In genomic region chr2:43226955-43227829, GRCh38 we compare ENCODE assay signal across 8 cellular contexts. TPM values are rescaled to one million over a fixed set of nuclear protein-coding genes. Genes with fewer than 3 reads are reported as not detected.
DNase-seq lines count a peak whose midpoint lies in the region; ATAC-seq and TF ChIP-seq lines count a peak whose summit lies in the region.

No MANE protein-coding gene starts in this region.

- ATAC-seq in GM19467 (IDR thresholded peaks at IDR 0.05; ENCODE audit: unreplicated experiment), result peak; percentile 10
- peak; percentile 79 for ATAC-seq in Right ventricle myocardium inferior

- no peaks in the 10 kb centered on the region for H3K27me3 ChIP-seq in CD4-positive, alpha-beta memory T cell (ENCODE audit: insufficient read depth, low read length)
- no peaks in the 10 kb centered on the region for H3K27me3 ChIP-seq in Karpas-422 (ENCODE audit: low read length)
- no peaks in the 10 kb centered on the region for H3K27me3 ChIP-seq in SK-N-SH (ENCODE audit: insufficient read depth)
- H3K27me3 ChIP-seq in ovary, result no peaks in the 10 kb centered on the region
- no peaks in the 10 kb centered on the region for H3K27me3 ChIP-seq in tibial artery

- H3K27me3 Mint-ChIP-seq in CD4-positive, alpha-beta memory T cell, result peaks cover 0 to 2% of the 10 kb centered on the region in 2 donors
- no peaks in the 10 kb centered on the region for H3K27me3 Mint-ChIP-seq in activated naive CD8-positive, alpha-beta T cell treated with anti-CD3 and anti-CD28 coated beads for 36 hours

- peak overlapping the region; percentile 95 for H3K4me2 ChIP-seq in Karpas-422 (ENCODE audit: low read depth, low read length, poor library complexity, severe bottlenecking)
- H3K4me2 ChIP-seq in SK-N-SH, result peak overlapping the region; percentile 83

- H3K9me2 ChIP-seq in Karpas-422 (replicated peaks; ENCODE audit: insufficient read depth, low read length) (no peaks in the 10 kb centered on the region), SK-N-SH (no peaks in the 10 kb centered on the region)

- TF ChIP-seq CTCF in SK-N-SH (IDR thresholded peaks at IDR 0.05), result no peak
- peak; percentile 12 to 46 (median 40) for TF ChIP-seq CTCF in ovary (IDR thresholded peaks at IDR 0.05)
- TF ChIP-seq CTCF in tibial artery (IDR thresholded peaks at IDR 0.05), result peak; percentile 30 to 40

- H3K9me3 Mint-ChIP-seq in CD4-positive, alpha-beta memory T cell, result peaks cover 0 to 31% (median 2%) of the 10 kb centered on the region in 8 donors
- no peaks in the 10 kb centered on the region for H3K9me3 Mint-ChIP-seq in activated naive CD8-positive, alpha-beta T cell treated with anti-CD3 and anti-CD28 coated beads for 36 hours

- H3K4me1 ChIP-seq in CD4-positive, alpha-beta memory T cell (ENCODE audit: insufficient read depth, low read length), result peaks cover 26% of the 10 kb centered on the region
- H3K4me1 ChIP-seq in Karpas-422 (ENCODE audit: low read length) (peaks cover 70% of the 10 kb centered on the region), SK-N-SH (ENCODE audit: control insufficient read depth in 1 of 2, insufficient read depth in 2 of 2, low read depth in 1 of 2, low read length in 1 of 2) (peaks cover 15 to 47% of the 10 kb centered on the region in 2 experiments), ovary (ENCODE audit: insufficient read depth) (peaks cover 16% of the 10 kb centered on the region), tibial artery (peaks cover 0 to 32% (median 20%) of the 10 kb centered on the region in 4 donors)

- peak overlapping the region; percentile 67 to 88 for H3K4me3 ChIP-seq in CD4-positive, alpha-beta memory T cell (ENCODE audit: low read length in 2 of 2)
- H3K4me3 ChIP-seq in Karpas-422 (ENCODE audit: low read length) (peak overlapping the region; percentile 87), SK-N-SH (ENCODE audit: low read depth in 2 of 2, low read length in 1 of 2) (peak overlapping the region; percentile 95 to 97), ovary (peak overlapping the region; percentile 84), tibial artery (peak overlapping the region; percentile 87 to 89)

- intact Hi-C loops in CD4-positive, alpha-beta memory T cell (cut with micrococcal nuclease), result loop anchor here (5.0 kb wide), 3 partner anchors 370 to 770 kb away; partner anchors contain the start of genes LRPPRC and THADA
- intact Hi-C loops in Right ventricle myocardium inferior (cut with DNase I) (loop anchor here (2.0 kb wide), 5 partner anchors 68 to 280 kb away; no protein-coding TSS in a partner anchor), ovary (cut with DNase I) (loop anchor here (5.0 to 10.0 kb wide), 10 partner anchors 78 to 400 kb away; no protein-coding TSS in a partner anchor), tibial artery (cut with DNase I; ENCODE audit: low total_unique reads) (loop anchor here (2.0 to 10.0 kb wide), 5 partner anchors 152 to 310 kb away; no protein-coding TSS in a partner anchor)

- peaks cover 36 to 50% of the 10 kb centered on the region in 2 donors for H3K36me3 Mint-ChIP-seq in CD4-positive, alpha-beta memory T cell
- H3K36me3 Mint-ChIP-seq in activated naive CD8-positive, alpha-beta T cell treated with anti-CD3 and anti-CD28 coated beads for 36 hours, result peaks cover 27% of the 10 kb centered on the region

- peaks cover 16 to 39% (median 23%) of the 10 kb centered on the region in 4 donors for H3K4me1 Mint-ChIP-seq in CD4-positive, alpha-beta memory T cell
- H3K4me1 Mint-ChIP-seq in activated naive CD8-positive, alpha-beta T cell treated with anti-CD3 and anti-CD28 coated beads for 36 hours, result peaks cover 34% of the 10 kb centered on the region

- POLR2A ChIA-PET in CD4-positive, alpha-beta memory T cell (lab: Charles Lee; ENCODE audit: partially characterized antibody), result interaction anchor here (0.6 to 46.5 kb wide), 23 partner anchors 15 to 1086 kb away, joined by 3 to 6960 read pairs (median 4); partner anchors contain the start of gene THADA
- POLR2A ChIA-PET in SK-N-SH (lab: Yijun Ruan, JAX), result interaction anchor here (0.6 to 3.7 kb wide), 34 partner anchors 13 to 416 kb away, joined by 3 to 24 read pairs (median 4); partner anchors contain the start of gene THADA

- peaks cover 39% of the 10 kb centered on the region for H3K79me2 ChIP-seq in Karpas-422 (ENCODE audit: low read length)
- H3K79me2 ChIP-seq in SK-N-SH (ENCODE audit: insufficient read depth), result peaks cover 56% of the 10 kb centered on the region

- H3K4me3 Mint-ChIP-seq in CD4-positive, alpha-beta memory T cell, result peak overlapping the region; percentile 90 to 99 (median 94)
- H3K4me3 Mint-ChIP-seq in activated naive CD8-positive, alpha-beta T cell treated with anti-CD3 and anti-CD28 coated beads for 36 hours, result peak overlapping the region; percentile 87

- H3K9ac ChIP-seq in Karpas-422 (ENCODE audit: low read length) (peak overlapping the region; percentile 98), SK-N-SH (peak overlapping the region; percentile 96)

- CTCF ChIA-PET in CD4-positive, alpha-beta memory T cell (lab: Charles Lee; ENCODE audit: partially characterized antibody), result interaction anchor here (0.7 to 8.8 kb wide), 10 partner anchors 9 to 369 kb away, joined by 3 to 445 read pairs (median 6); partner anchors contain the start of gene THADA
- CTCF ChIA-PET in SK-N-SH (lab: Yijun Ruan, JAX), result interaction anchor here (0.7 to 16.3 kb wide), 56 partner anchors 9 to 414 kb away, joined by 3 to 299 read pairs (median 7); no protein-coding TSS in a partner anchor

- WGBS in SK-N-SH (ENCODE audit: low lambda C conversion rate), result 3% methylated on average over 33 of the region's 77 CpGs
- 0 to 1% (median 0%) methylated on average over 61 to 77 of the region's 77 CpGs for WGBS in ovary, 3 donors

- TF ChIP-seq EP300 in SK-N-SH (IDR thresholded peaks at IDR 0.05; ENCODE audit: borderline replicate concordance in 1 of 2, low read depth in 1 of 2, low read length in 1 of 2), result peak in 1 of 2 experiments; percentile 16; a peak in 1 of 4 replicates
- TF ChIP-seq EP300 in ovary (IDR thresholded peaks at IDR 0.05), result no peak

- no peaks in the 10 kb centered on the region for H3K9me3 ChIP-seq in CD4-positive, alpha-beta memory T cell (ENCODE audit: control insufficient read depth in 1 of 2, low read length in 2 of 2)
- H3K9me3 ChIP-seq in Karpas-422 (ENCODE audit: low read length), result no peaks in the 10 kb centered on the region
- H3K9me3 ChIP-seq in SK-N-SH, result no peaks in the 10 kb centered on the region
- H3K9me3 ChIP-seq in ovary, result no peaks in the 10 kb centered on the region
- no peaks in the 10 kb centered on the region for H3K9me3 ChIP-seq in tibial artery

- peak; percentile 59 to 75 (median 64) for DNase-seq in CD4-positive, alpha-beta memory T cell
- DNase-seq in Karpas-422 (peak; percentile 88), SK-N-SH (peak; percentile 91), Right ventricle myocardium inferior (ENCODE audit: missing footprints) (peak; percentile 97), ovary (peak; percentile 90 to 95 (median 93)), tibial artery (peak; percentile 97 to 99)
- DNase-seq in activated naive CD8-positive, alpha-beta T cell treated with anti-CD3 and anti-CD28 coated beads for 36 hours, result peak; percentile 71

- peak overlapping the region; percentile 91 to 98 (median 95) for H3K27ac Mint-ChIP-seq in CD4-positive, alpha-beta memory T cell
- H3K27ac Mint-ChIP-seq in activated naive CD8-positive, alpha-beta T cell treated with anti-CD3 and anti-CD28 coated beads for 36 hours, result peak overlapping the region; percentile 92

- peaks cover 34% of the 10 kb centered on the region for H3K36me3 ChIP-seq in CD4-positive, alpha-beta memory T cell (ENCODE audit: insufficient read depth, low read length)
- peaks cover 14% of the 10 kb centered on the region for H3K36me3 ChIP-seq in Karpas-422 (ENCODE audit: insufficient read depth, low read length)
- H3K36me3 ChIP-seq in SK-N-SH (replicated peaks in 1 of 2; ENCODE audit: control insufficient read depth in 1 of 2, insufficient read depth in 2 of 2, low read length in 1 of 2), result peaks cover 20 to 42% of the 10 kb centered on the region in 2 experiments
- H3K36me3 ChIP-seq in ovary, result no peaks in the 10 kb centered on the region
- H3K36me3 ChIP-seq in tibial artery, result peaks cover 32 to 57% (median 50%) of the 10 kb centered on the region in 3 donors

- peak; percentile 48 for TF ChIP-seq POLR2A in ovary (IDR thresholded peaks at IDR 0.05)

- H4K20me1 ChIP-seq in Karpas-422 (ENCODE audit: insufficient read depth, low read depth, low read length), result peaks cover 31% of the 10 kb centered on the region
- H4K20me1 ChIP-seq in SK-N-SH (ENCODE audit: insufficient read depth), result peaks cover 34% of the 10 kb centered on the region

- peak; percentile 51; the same call in 1 of the 2 replicates for TF ChIP-seq RAD21 in SK-N-SH (IDR thresholded peaks at IDR 0.05; ENCODE audit: low read length)

- H3K27ac ChIP-seq in CD4-positive, alpha-beta memory T cell (ENCODE audit: low read depth, low read length), result peak overlapping the region; percentile 90
- H3K27ac ChIP-seq in Karpas-422 (ENCODE audit: low read length) (peak overlapping the region; percentile 89), SK-N-SH (ENCODE audit: low read depth in 2 of 2, low read length in 1 of 2) (peak overlapping the region; percentile 91 to 95), ovary (peak overlapping the region; percentile 62 to 90), tibial artery (peak overlapping the region; percentile 96 to 99)

- H3F3A ChIP-seq in SK-N-SH (replicated peaks; ENCODE audit: insufficient read depth), result peaks cover 37% of the 10 kb centered on the region

- H2AFZ ChIP-seq in Karpas-422 (ENCODE audit: low read length) (no peak overlapping the region), SK-N-SH (ENCODE audit: low read depth) (peak overlapping the region; percentile 51; the same call in 1 of the 2 replicates)

RNA-seq across cellular contexts. Expression of gene ZFP36L2, which starts 0.8 kb away (rescaled TPM):
- total RNA-seq in CD4-positive, alpha-beta memory T cell, result 100 to 1,000 TPM; 456 to 464 TPM
- 100 to 1,000 TPM; 271 to 523 TPM for polyA plus RNA-seq in CD4-positive, alpha-beta memory T cell
- 4.0 and 10.6 TPM in 2 replicates for total RNA-seq in Karpas-422 (2014; rRNA removed; shearing (Covaris generic); ENCODE audit: low replicate concordance)
- polyA plus RNA-seq in SK-N-SH (2012; rRNA removed), result 12.5 and 18.4 TPM in 2 replicates
- 22.0 and 22.2 TPM in 2 replicates for polyA plus RNA-seq in SK-N-SH (2012; cell fraction: cytosol; rRNA removed)
- 24.1 and 24.2 TPM in 2 replicates for polyA plus RNA-seq in SK-N-SH (2012; cell fraction: nucleus; rRNA removed)
- 10 to 100 TPM; 58.2 to 58.4 TPM for total RNA-seq in activated naive CD8-positive, alpha-beta T cell treated with anti-CD3 and anti-CD28 coated beads for 36 hours
- total RNA-seq in Right ventricle myocardium inferior, result 51.1 TPM
- 100 to 1,000 TPM; 115 to 369 (median 254) TPM for total RNA-seq in ovary
- 100 to 1,000 TPM; 162 to 169 TPM for polyA plus RNA-seq in ovary

Comparison
In these comparisons a context has a peak if more than half of its experiments do, and no peak if none do; other contexts are left out.
1. Peak in every context shown above with its lines: DNase-seq, ATAC-seq, H3K4me3 ChIP-seq and H3K27ac ChIP-seq.